In the genomic region with DNA sequence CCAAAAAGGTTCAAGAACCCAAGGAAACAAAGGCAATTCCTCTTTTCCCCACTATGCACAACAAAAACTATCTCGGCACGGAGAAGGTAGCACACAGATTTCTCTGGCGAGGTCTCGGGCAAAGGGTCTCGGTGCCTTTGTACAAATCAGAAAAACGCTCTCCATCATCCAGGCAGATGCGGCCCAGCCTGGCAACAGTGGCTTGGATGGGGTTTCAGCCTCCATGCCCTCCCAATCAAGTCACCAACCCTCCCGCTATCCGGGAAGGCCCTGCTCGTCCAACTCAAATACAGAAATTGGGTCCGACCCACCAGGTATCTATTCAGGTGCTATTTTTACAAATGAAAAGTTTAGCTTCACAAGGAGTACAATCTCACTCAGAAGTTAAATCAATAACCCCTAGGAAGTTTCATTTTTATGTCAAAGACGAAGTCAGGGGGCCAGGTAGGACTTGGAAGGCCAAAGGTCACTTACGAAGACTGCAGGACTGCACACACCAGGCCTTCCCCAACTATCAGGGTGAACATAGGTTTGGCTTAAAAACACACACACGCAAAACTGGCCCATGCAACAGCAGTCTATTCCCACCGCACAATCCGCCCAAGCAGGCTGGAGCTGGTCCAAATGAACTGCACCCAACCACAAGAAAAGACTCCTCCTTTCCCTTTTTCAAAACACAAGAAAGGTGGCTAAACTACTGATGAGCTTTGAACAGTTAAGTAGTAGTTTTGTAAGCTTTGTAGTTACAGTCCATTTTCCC, we compare ENCODE assay signal across 1 cellular context.
TF ChIP-seq lines count a peak whose summit lies in the region.

No MANE protein-coding gene starts in this region.

TF ChIP-seq in H1, 55 proteins besides CTCF, POLR2A, EP300 and RAD21 (continued from another document):
- TF ChIP-seq, protein P1, sequence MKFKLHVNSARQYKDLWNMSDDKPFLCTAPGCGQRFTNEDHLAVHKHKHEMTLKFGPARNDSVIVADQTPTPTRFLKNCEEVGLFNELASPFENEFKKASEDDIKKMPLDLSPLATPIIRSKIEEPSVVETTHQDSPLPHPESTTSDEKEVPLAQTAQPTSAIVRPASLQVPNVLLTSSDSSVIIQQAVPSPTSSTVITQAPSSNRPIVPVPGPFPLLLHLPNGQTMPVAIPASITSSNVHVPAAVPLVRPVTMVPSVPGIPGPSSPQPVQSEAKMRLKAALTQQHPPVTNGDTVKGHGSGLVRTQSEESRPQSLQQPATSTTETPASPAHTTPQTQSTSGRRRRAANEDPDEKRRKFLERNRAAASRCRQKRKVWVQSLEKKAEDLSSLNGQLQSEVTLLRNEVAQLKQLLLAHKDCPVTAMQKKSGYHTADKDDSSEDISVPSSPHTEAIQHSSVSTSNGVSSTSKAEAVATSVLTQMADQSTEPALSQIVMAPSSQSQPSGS (IDR thresholded peaks at IDR 0.05; ENCODE audit: low read length), result no peak
- TF ChIP-seq SUZ12 (IDR thresholded peaks at IDR 0.05; ENCODE audit: low read length), result no peak
- TF ChIP-seq TCF12 (IDR thresholded peaks at IDR 0.05; ENCODE audit: low read depth, low read length), result no peak
